ENCODE assay signal across 8 cellular contexts in genomic region chr18:21703241-21703820, GRCh38. TPM values are rescaled to one million over a fixed set of nuclear protein-coding genes. Genes with fewer than 3 reads are reported as not detected.
DNase-seq lines count a peak whose midpoint lies in the region; ATAC-seq and TF ChIP-seq lines count a peak whose summit lies in the region.

No MANE protein-coding gene starts in this region.

- H3K27ac Mint-ChIP-seq in CD8-positive, alpha-beta T cell, result peak overlapping the region; percentile 94
- peak overlapping the region; percentile 92 for H3K27ac Mint-ChIP-seq in central memory CD8-positive, alpha-beta T cell (ENCODE audit: low read depth)
- H3K27ac Mint-ChIP-seq in mesothelial cell of epicardium, result peak overlapping the region; percentile 91

- peaks cover 9% of the 10 kb centered on the region for H3K36me3 ChIP-seq in CD8-positive, alpha-beta T cell (ENCODE audit: insufficient read depth, low read length)
- no peaks in the 10 kb centered on the region for H3K36me3 ChIP-seq in GM23248 (ENCODE audit: low read depth)
- peaks cover 0 to 6% (median 0%) of the 10 kb centered on the region in 4 donors for H3K36me3 ChIP-seq in transverse colon

- peak overlapping the region; percentile 99 for H2AFZ ChIP-seq in GM23248

- no peak for TF ChIP-seq POLR2A in transverse colon (IDR thresholded peaks at IDR 0.05)

- CTCF ChIA-PET in CD8-positive, alpha-beta T cell (lab: Charles Lee), result interaction anchor here (1.0 to 1.4 kb wide), 2 partner anchors 17 to 37 kb away, joined by 4 read pairs; partner anchors contain the start of gene MIB1

- H3F3A ChIP-seq in GM23248 (ENCODE audit: insufficient read depth), result peaks cover 8% of the 10 kb centered on the region

- peaks cover 42% of the 10 kb centered on the region for H3K36me3 Mint-ChIP-seq in CD8-positive, alpha-beta T cell
- peaks cover 18% of the 10 kb centered on the region for H3K36me3 Mint-ChIP-seq in central memory CD8-positive, alpha-beta T cell (ENCODE audit: insufficient read depth)
- H3K36me3 Mint-ChIP-seq in mesothelial cell of epicardium, result no peaks in the 10 kb centered on the region

- peak; percentile 0 for ATAC-seq in CD8-positive, alpha-beta T cell
- peak; percentile 1 for ATAC-seq in central memory CD8-positive, alpha-beta T cell (replicated peaks; ENCODE audit: extremely low read depth, poor library complexity, severe bottlenecking)
- no peak for ATAC-seq in GM19023 (IDR thresholded peaks at IDR 0.05; ENCODE audit: unreplicated experiment)

- intact Hi-C loops in CD8-positive, alpha-beta T cell (cut with DNase I, micrococcal nuclease), result loop anchor here in 1 of 2 experiments (1.0 to 2.0 kb wide), 2 partner anchors 21 to 90 kb away; no protein-coding TSS in a partner anchor
- intact Hi-C loops in transverse colon (cut with DNase I; ENCODE audit: low total_unique reads), result no loop called here

- H4K20me1 ChIP-seq in GM23248 (ENCODE audit: insufficient read depth), result no peaks in the 10 kb centered on the region

- peak overlapping the region; percentile 96 for H3K4me3 Mint-ChIP-seq in CD8-positive, alpha-beta T cell
- H3K4me3 Mint-ChIP-seq in central memory CD8-positive, alpha-beta T cell, result peak overlapping the region; percentile 95
- H3K4me3 Mint-ChIP-seq in mesothelial cell of epicardium, result peak overlapping the region; percentile 85

- POLR2A ChIA-PET in CD8-positive, alpha-beta T cell (lab: Charles Lee), result interaction anchor here (1.3 to 3.0 kb wide), 3 partner anchors 38 to 103 kb away, joined by 5 to 29 read pairs (median 25); partner anchors contain the start of genes ESCO1 and MIB1

- peak overlapping the region; percentile 99 for H3K4me3 ChIP-seq in CD8-positive, alpha-beta T cell (ENCODE audit: low read depth, low read length)
- peak overlapping the region; percentile 86 for H3K4me3 ChIP-seq in GM23248
- peak overlapping the region; percentile 62 to 95 (median 77) for H3K4me3 ChIP-seq in transverse colon

- H3K9me3 Mint-ChIP-seq in CD8-positive, alpha-beta T cell, result no peaks in the 10 kb centered on the region
- no peaks in the 10 kb centered on the region for H3K9me3 Mint-ChIP-seq in central memory CD8-positive, alpha-beta T cell
- H3K9me3 Mint-ChIP-seq in mesothelial cell of epicardium, result no peaks in the 10 kb centered on the region

- H3K9ac ChIP-seq in GM23248, result peak overlapping the region; percentile 74

- H3K4me1 ChIP-seq in CD8-positive, alpha-beta T cell (ENCODE audit: insufficient read depth, low read length), result peaks cover 20% of the 10 kb centered on the region
- H3K4me1 ChIP-seq in GM23248 (ENCODE audit: insufficient read depth), result no peaks in the 10 kb centered on the region
- peaks cover 4 to 23% (median 11%) of the 10 kb centered on the region in 4 donors for H3K4me1 ChIP-seq in transverse colon

- in situ Hi-C loops in GM23248 (cut with MboI) (no loop called here), transverse colon (cut with MboI; ENCODE audit: low pct_ligation_motif_present in 1 of 4, low pct_unique_long_range_greater_than_20kb in 1 of 4, low sequenced_read_pairs in 3 of 4) (loop anchor here in 2 of 4 donors (25.0 kb wide), 1 partner anchor 91 kb away; the partner anchor contains the start of genes ESCO1 (in 2 of the 2) and SNRPD1 (in 2 of the 2))

- peaks cover 35% of the 10 kb centered on the region for H3K4me1 Mint-ChIP-seq in CD8-positive, alpha-beta T cell (ENCODE audit: low read depth)
- H3K4me1 Mint-ChIP-seq in central memory CD8-positive, alpha-beta T cell, result peaks cover 18% of the 10 kb centered on the region
- H3K4me1 Mint-ChIP-seq in mesothelial cell of epicardium, result peaks cover 15% of the 10 kb centered on the region

- peak in 4 of 7 experiments; percentile 5 to 45 (median 24) for DNase-seq in CD8-positive, alpha-beta T cell
- no peak for DNase-seq in GM23248
- peak; percentile 86 for DNase-seq in RPMI8226
- no peak for DNase-seq in central memory CD8-positive, alpha-beta T cell (ENCODE audit: low spot score in 2 of 2)
- no peak for DNase-seq in mesothelial cell of epicardium (ENCODE audit: low spot score in 2 of 2, unreplicated experiment in 2 of 2)
- peak; percentile 71 for DNase-seq in transverse colon
- DNase-seq in NCI-H2029 (lab: John Stamatoyannopoulos, UW), result no peak

- H3K27me3 ChIP-seq in CD8-positive, alpha-beta T cell (ENCODE audit: insufficient read depth, low read length), result no peaks in the 10 kb centered on the region
- H3K27me3 ChIP-seq in GM23248 (replicated peaks; ENCODE audit: insufficient read depth), result no peaks in the 10 kb centered on the region
- no peaks in the 10 kb centered on the region for H3K27me3 ChIP-seq in transverse colon

- peak overlapping the region; percentile 86 for H3K4me2 ChIP-seq in GM23248 (ENCODE audit: unreplicated experiment)

- no peaks in the 10 kb centered on the region for H3K27me3 Mint-ChIP-seq in CD8-positive, alpha-beta T cell (ENCODE audit: low read depth)
- H3K27me3 Mint-ChIP-seq in central memory CD8-positive, alpha-beta T cell, result no peaks in the 10 kb centered on the region
- no peaks in the 10 kb centered on the region for H3K27me3 Mint-ChIP-seq in mesothelial cell of epicardium (ENCODE audit: low read depth)

- H3K9me3 ChIP-seq in CD8-positive, alpha-beta T cell (ENCODE audit: low read length), result no peaks in the 10 kb centered on the region
- H3K9me3 ChIP-seq in GM23248 (ENCODE audit: low read depth), result no peaks in the 10 kb centered on the region
- no peaks in the 10 kb centered on the region for H3K9me3 ChIP-seq in transverse colon

- 11 to 14% methylated on average over 17 of the region's 17 CpGs for WGBS in GM23248 (ENCODE audit: low coverage in 1 of 2, low lambda C conversion rate in 2 of 2, missing lambda C conversion rate in 2 of 2), 2 experiments
- 0 to 4% methylated on average over 2 to 17 of the region's 17 CpGs for WGBS in transverse colon (ENCODE audit: low coverage in 1 of 2), 2 donors

- H3K27ac ChIP-seq in CD8-positive, alpha-beta T cell (ENCODE audit: low read depth, low read length), result peak overlapping the region; percentile 82
- 0 out of 2 replicates have a peak overlapping the region, but pooled peaks have one; percentile 30 for H3K27ac ChIP-seq in GM23248
- peak overlapping the region; percentile 95 to 99 (median 97) for H3K27ac ChIP-seq in transverse colon

- TF ChIP-seq EP300 in transverse colon (IDR thresholded peaks at IDR 0.05; ENCODE audit: low read depth), result no peak

- no peaks in the 10 kb centered on the region for H3K9me2 ChIP-seq in GM23248 (ENCODE audit: insufficient read depth)

- no peak for TF ChIP-seq CTCF in CD8-positive, alpha-beta T cell (IDR thresholded peaks at IDR 0.05)
- no peak for TF ChIP-seq CTCF in mesothelial cell of epicardium (IDR thresholded peaks at IDR 0.05; ENCODE audit: unreplicated experiment)
- no peak for TF ChIP-seq CTCF in transverse colon (IDR thresholded peaks at IDR 0.05)

- no peaks in the 10 kb centered on the region for H3K79me2 ChIP-seq in GM23248 (ENCODE audit: insufficient read depth)

RNA-seq across cellular contexts. Expression of gene ABHD3, which starts 1.2 kb away (rescaled TPM):
- total RNA-seq in CD8-positive, alpha-beta T cell, result 10 to 100 TPM; 28.9 to 34.3 TPM
- total RNA-seq in GM23248 (2014; rRNA removed; shearing (Covaris generic)), result 2.3 and 3.4 TPM in 2 replicates
- polyA plus RNA-seq in GM23248 (2016; fragmentation: Nextera tagmentation; extraction: Ambion mirVana), result 3.6 and 4.6 TPM in 2 replicates
- total RNA-seq in mesothelial cell of epicardium (3.8 to 6.0 TPM (median 5.4 TPM) in 3 replicates), transverse colon (100 to 1,000 TPM in 3 of 4 donors, 10 to 100 TPM in 1; 59.8 to 611 (median 122) TPM)

RNA-seq across cellular contexts. Expression of gene MIB1, which starts 37.3 kb away (rescaled TPM):
- 1 to 10 TPM; 8.7 to 8.9 TPM for total RNA-seq in CD8-positive, alpha-beta T cell
- total RNA-seq in GM23248 (2014; rRNA removed; shearing (Covaris generic)), result 39.0 and 45.1 TPM in 2 replicates
- polyA plus RNA-seq in GM23248 (2016; fragmentation: Nextera tagmentation; extraction: Ambion mirVana), result 5.1 TPM in 2 replicates
- total RNA-seq in mesothelial cell of epicardium, result 81.9 to 85.4 TPM (median 83.6 TPM) in 3 replicates
- 10 to 100 TPM; 15.7 to 31.8 (median 27.6) TPM for total RNA-seq in transverse colon

Comparison
In these comparisons a context has a peak if more than half of its experiments do, and no peak if none do; other contexts are left out.
1. DNase-seq: peak in CD8-positive, alpha-beta T cell (4 of 7), RPMI8226 (single experiment) and transverse colon (single experiment); none in GM23248 (single experiment), central memory CD8-positive, alpha-beta T cell (0 of 2), mesothelial cell of epicardium (0 of 2) and NCI-H2029 (single experiment).
2. H3K27ac ChIP-seq: peak in every context shown above with its lines; median percentile 97 in transverse colon; 82 in CD8-positive, alpha-beta T cell; 30 in GM23248.
3. Peak in every context shown above with its lines, with median percentiles within 50 percentile points of each other: H3K4me3 ChIP-seq, H3K27ac Mint-ChIP-seq and H3K4me3 Mint-ChIP-seq.